In genomic region chr12:49060237-49061156, GRCh38 we compare ENCODE assay signal across 8 cellular contexts. TPM values are rescaled to one million over a fixed set of nuclear protein-coding genes. Genes with fewer than 3 reads are reported as not detected.
DNase-seq lines count a peak whose midpoint lies in the region; ATAC-seq and TF ChIP-seq lines count a peak whose summit lies in the region.

TSS of gene KMT2D (minus strand) at chr12:49060794. CDS start at chr12:49055324, 5,470 bp downstream.

- TF ChIP-seq RAD21 in neural cell (conservative IDR thresholded peaks at IDR 0.05) = peak; percentile 17

- CTCF ChIA-PET in Calu3 (lab: Charles Lee) = interaction anchor here (0.6 kb wide), 1 partner anchor 238 kb away, joined by 3 read pairs; no protein-coding TSS in a partner anchor

- DNase-seq in Calu3 = peak; percentile 83
- peak; percentile 86 for DNase-seq in M059J (ENCODE audit: low read depth)
- DNase-seq in SHP77 treated with DMSO at 0.1 percent for 48 hours (lab: John Stamatoyannopoulos, UW) = peak; percentile 93
- peak; percentile 96 for DNase-seq in activated effector memory CD4-positive, alpha-beta T cell treated with anti-CD3 and anti-CD28 coated beads, Interleukin-2, amount 50 U/mL, for 16 hours
- DNase-seq in fibroblast of villous mesenchyme (ENCODE audit: low read depth) = peak; percentile 97
- DNase-seq in stimulated activated naive CD8-positive, alpha-beta T cell treated with anti-CD3 and anti-CD28 coated beads, Interleukin-15, amount 100 ng/mL, for 72 hours = peak; percentile 87 to 90

- H3K4me3 ChIP-seq in fibroblast of villous mesenchyme (ENCODE audit: low read depth, low read length) (peak within 1 kb of the TSS; percentile 96), neural cell (ENCODE audit: low read length) (peak within 1 kb of the TSS; percentile 97)

- H3K9me2 ChIP-seq in neural cell (ENCODE audit: insufficient read depth, low read length) = no peaks in the 10 kb centered on the region

- no peaks in the 10 kb centered on the region for H3K27me3 ChIP-seq in neural cell (ENCODE audit: insufficient read depth, low read depth, low read length)

- peak within 1 kb of the TSS; percentile 98 for H2AFZ ChIP-seq in neural cell (ENCODE audit: low read depth, low read length)

- peak within 1 kb of the TSS; percentile 79 for H3K4me3 Mint-ChIP-seq in Calu3 (ENCODE audit: low read depth, unreplicated experiment)
- H3K4me3 Mint-ChIP-seq in stimulated activated naive CD8-positive, alpha-beta T cell treated with anti-CD3 and anti-CD28 coated beads, Interleukin-15, amount 100 ng/mL, for 72 hours = peak within 1 kb of the TSS; percentile 94 to 97

- H3K9me3 Mint-ChIP-seq in Calu3 (ENCODE audit: low read depth, unreplicated experiment) = no peaks in the 10 kb centered on the region
- no peaks in the 10 kb centered on the region for H3K9me3 Mint-ChIP-seq in stimulated activated naive CD8-positive, alpha-beta T cell treated with anti-CD3 and anti-CD28 coated beads, Interleukin-15, amount 100 ng/mL, for 72 hours

- BruUV-seq in Calu3 (replicated peaks; lab: Mats Ljungman, UMichigan) = no TSS peak

- peak; percentile 45 for ATAC-seq in GM21737 (IDR thresholded peaks at IDR 0.05; ENCODE audit: unreplicated experiment)
- peak; percentile 89 for ATAC-seq in stimulated activated naive CD8-positive, alpha-beta T cell treated with anti-CD3 and anti-CD28 coated beads, Interleukin-15, amount 100 ng/mL, for 72 hours

- no peaks in the 10 kb centered on the region for H3K36me3 ChIP-seq in neural cell (ENCODE audit: insufficient read depth, low read length)

- peak within 1 kb of the TSS; percentile 97 for H3K4me2 ChIP-seq in neural cell (ENCODE audit: low read length)

- H3K36me3 Mint-ChIP-seq in Calu3 (ENCODE audit: insufficient read depth, unreplicated experiment) = peaks cover 42% of the 10 kb centered on the region

- peaks cover 29% of the 10 kb centered on the region for H3K4me1 Mint-ChIP-seq in Calu3 (ENCODE audit: low read depth, unreplicated experiment)
- H3K4me1 Mint-ChIP-seq in stimulated activated naive CD8-positive, alpha-beta T cell treated with anti-CD3 and anti-CD28 coated beads, Interleukin-15, amount 100 ng/mL, for 72 hours = peaks cover 59% of the 10 kb centered on the region

- H4K20me1 ChIP-seq in neural cell (ENCODE audit: insufficient read depth) = peaks cover 27% of the 10 kb centered on the region

- peaks cover 47% of the 10 kb centered on the region for H3K79me2 ChIP-seq in neural cell (replicated peaks; ENCODE audit: insufficient read depth, low read length)

- H3F3A ChIP-seq in neural cell (ENCODE audit: insufficient read depth, low read length, poor library complexity, severe bottlenecking) = no peaks in the 10 kb centered on the region

- TF ChIP-seq CTCF in Calu3 (IDR thresholded peaks at IDR 0.05; ENCODE audit: unreplicated experiment) (no peak), fibroblast of villous mesenchyme (IDR thresholded peaks at IDR 0.05; ENCODE audit: insufficient read depth, low read depth, low read length) (peak; percentile 30), neural cell (IDR thresholded peaks at IDR 0.05; ENCODE audit: poor library complexity, severe bottlenecking) (peak; percentile 61)

- H3K9me3 ChIP-seq in neural cell (ENCODE audit: low read length) = no peaks in the 10 kb centered on the region

- peak within 1 kb of the TSS; percentile 99 for H3K9ac ChIP-seq in neural cell (ENCODE audit: low read length)

- H3K27ac ChIP-seq in neural cell (ENCODE audit: low read length) = peak within 1 kb of the TSS; percentile 97

- H3K27ac Mint-ChIP-seq in Calu3 (ENCODE audit: unreplicated experiment) = peak within 1 kb of the TSS; percentile 77
- H3K27ac Mint-ChIP-seq in stimulated activated naive CD8-positive, alpha-beta T cell treated with anti-CD3 and anti-CD28 coated beads, Interleukin-15, amount 100 ng/mL, for 72 hours = peak within 1 kb of the TSS; percentile 97

- no peaks in the 10 kb centered on the region for H3K27me3 Mint-ChIP-seq in Calu3 (ENCODE audit: unreplicated experiment)
- H3K27me3 Mint-ChIP-seq in stimulated activated naive CD8-positive, alpha-beta T cell treated with anti-CD3 and anti-CD28 coated beads, Interleukin-15, amount 100 ng/mL, for 72 hours = no peaks in the 10 kb centered on the region

- peak; percentile 80 for TF ChIP-seq EP300 in neural cell (conservative IDR thresholded peaks at IDR 0.05; ENCODE audit: poor library complexity, severe bottlenecking)

- intact Hi-C loops in Calu3 (cut with micrococcal nuclease; ENCODE audit: unreplicated experiment) = no loop called here

TF ChIP-seq in neural cell, 6 proteins besides CTCF, POLR2A, EP300 and RAD21:
- TF ChIP-seq TAF1 (IDR thresholded peaks at IDR 0.05; ENCODE audit: low read depth) (peak; percentile 98), MXI1 (conservative IDR thresholded peaks at IDR 0.05; ENCODE audit: poor library complexity, severe bottlenecking) (peak; percentile 94), POLR2AphosphoS5 (IDR thresholded peaks at IDR 0.05) (peak; percentile 89), REST (IDR thresholded peaks at IDR 0.05; ENCODE audit: borderline replicate concordance) (peak; percentile 97), EZH2 (IDR thresholded peaks at IDR 0.05; ENCODE audit: borderline replicate concordance, insufficient read depth, low read length, poor library complexity, severe bottlenecking) (no peak), SMC3 (conservative IDR thresholded peaks at IDR 0.05; ENCODE audit: poor library complexity) (peak; percentile 55)

RNA-seq across cellular contexts. Expression of gene KMT2D, which starts in this region (rescaled TPM):
- total RNA-seq in Calu3 (2022) = 72.9 and 79.7 TPM in 2 replicates
- total RNA-seq in M059J (2014; rRNA removed; shearing (Covaris generic)) = 5.9 and 16.1 TPM in 2 replicates
- 32.2 and 37.1 TPM in 2 replicates for total RNA-seq in fibroblast of villous mesenchyme
- polyA plus RNA-seq in neural cell = 14.1 and 15.8 TPM in 2 replicates
- polyA minus RNA-seq in neural cell = 36.8 and 37.7 TPM in 2 replicates

Comparison
In these comparisons a context has a peak if more than half of its experiments do, and no peak if none do; other contexts are left out.
1. Peak in every context shown above with its lines: DNase-seq, ATAC-seq, H3K4me3 ChIP-seq and H3K27ac ChIP-seq.